ENCODE assay signal across 7 cellular contexts in the genomic region with DNA sequence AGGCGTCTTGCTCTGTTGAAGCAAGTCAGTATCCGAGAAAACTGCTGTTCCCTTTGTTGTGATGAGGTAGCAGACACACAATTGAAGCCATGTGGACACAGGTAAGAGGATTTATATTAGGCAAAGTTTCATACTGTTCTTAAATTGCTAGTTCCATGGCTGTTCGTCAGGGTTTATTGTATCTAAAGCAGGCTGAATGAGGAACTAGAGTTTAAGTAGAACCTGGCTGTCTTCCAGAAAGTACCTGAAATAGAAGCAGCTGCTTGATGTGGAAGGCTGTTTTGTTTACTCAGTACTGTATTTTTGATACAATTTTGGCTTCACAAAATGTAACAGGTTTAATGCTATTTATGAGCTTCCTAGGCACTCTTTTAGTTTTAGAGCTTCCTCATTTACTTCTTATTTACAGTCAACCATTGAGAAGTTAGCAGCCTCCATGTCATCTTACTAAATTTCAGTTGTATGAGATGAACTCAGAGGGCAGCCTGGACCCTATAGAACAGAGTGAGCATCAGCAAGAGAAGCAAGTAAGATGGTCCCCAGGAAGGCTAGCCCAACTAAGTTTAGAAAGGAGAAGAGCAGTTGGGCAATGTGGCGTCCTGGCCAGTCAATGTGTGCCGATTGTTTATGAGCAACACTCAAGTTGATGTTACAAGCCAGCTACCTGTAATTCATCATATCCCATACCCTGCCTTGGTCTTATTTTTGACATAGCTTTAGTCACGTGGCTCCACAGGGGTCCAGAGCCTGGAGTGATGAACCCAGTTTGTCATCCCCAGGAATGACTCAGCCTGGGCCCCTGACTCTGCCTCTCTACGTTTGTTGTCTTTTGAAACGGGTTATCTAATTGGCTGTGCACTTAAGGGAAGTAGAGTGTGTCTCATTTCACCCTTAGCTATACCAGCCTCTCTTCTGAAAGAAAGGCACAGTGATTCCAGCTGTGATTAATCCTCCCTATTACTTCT. TPM values are rescaled to one million over a fixed set of nuclear protein-coding genes. Genes with fewer than 3 reads are reported as not detected.
A peak's percentile ranks its signal among the peaks of the same experiment; 100 is the strongest.
DNase-seq lines count a peak whose midpoint lies in the region; FAIRE-seq and TF ChIP-seq lines count a peak whose summit lies in the region.

No MANE protein-coding gene starts in this region.

- H4K20me1 ChIP-seq in osteoblast (ENCODE audit: insufficient read depth, low read length) = no peaks in the 10 kb centered on the region

- H3K27me3 ChIP-seq in osteoblast (ENCODE audit: insufficient read depth, low read length) (no peaks in the 10 kb centered on the region), SJCRH30 (no peaks in the 10 kb centered on the region)

- H2AFZ ChIP-seq in osteoblast (ENCODE audit: low read length) = no peak overlapping the region

- no peak overlapping the region for H3K4me2 ChIP-seq in osteoblast (ENCODE audit: insufficient read depth, low read length)

- H3K36me3 ChIP-seq in osteoblast (ENCODE audit: insufficient read depth, low read length) (peaks cover 65% of the 10 kb centered on the region), SJCRH30 (peaks cover 94% of the 10 kb centered on the region)

- H3K9me3 ChIP-seq in osteoblast (ENCODE audit: low read depth, low read length) (no peaks in the 10 kb centered on the region), SJCRH30 (replicated peaks) (no peaks in the 10 kb centered on the region)

- DNase-seq in GM19239 (ENCODE audit: insufficient read length, low spot score) = no peak
- peak; percentile 23 to 36 for DNase-seq in NCI-H187 (lab: John Stamatoyannopoulos, UW)
- no peak for DNase-seq in activated naive CD8-positive, alpha-beta T cell treated with anti-CD3 and anti-CD28 coated beads for 36 hours
- DNase-seq in osteoblast (ENCODE audit: insufficient read length, low spot score, missing footprints) = peak; percentile 69
- no peak for DNase-seq in HUDEP-2 (lab: John Stamatoyannopoulos, UW; ENCODE audit: unreplicated experiment in 76 of 76)
- no peak for DNase-seq in SJCRH30
- DNase-seq in SKM-1 treated with dmso at 0.1 percent for 144 hours (lab: John Stamatoyannopoulos, UW; ENCODE audit: unreplicated experiment) = no peak

- H3K4me1 ChIP-seq in osteoblast (ENCODE audit: insufficient read depth, low read length) = no peaks in the 10 kb centered on the region
- no peaks in the 10 kb centered on the region for H3K4me1 ChIP-seq in SJCRH30

- peaks cover 5% of the 10 kb centered on the region for H3K4me1 Mint-ChIP-seq in activated naive CD8-positive, alpha-beta T cell treated with anti-CD3 and anti-CD28 coated beads for 36 hours

- H3K27ac ChIP-seq in osteoblast (ENCODE audit: low read depth, low read length) (peak overlapping the region; percentile 13), SJCRH30 (no peak overlapping the region)

- no peak for TF ChIP-seq CTCF in osteoblast (IDR thresholded peaks at IDR 0.05; ENCODE audit: extremely low read depth, low read depth, low read length)

- peaks cover 25% of the 10 kb centered on the region for H3K36me3 Mint-ChIP-seq in activated naive CD8-positive, alpha-beta T cell treated with anti-CD3 and anti-CD28 coated beads for 36 hours

- peak overlapping the region; percentile 10 for H3K27ac Mint-ChIP-seq in activated naive CD8-positive, alpha-beta T cell treated with anti-CD3 and anti-CD28 coated beads for 36 hours

- no peaks in the 10 kb centered on the region for H3K79me2 ChIP-seq in osteoblast (ENCODE audit: insufficient read depth, low read length)

- no peaks in the 10 kb centered on the region for H3K27me3 Mint-ChIP-seq in activated naive CD8-positive, alpha-beta T cell treated with anti-CD3 and anti-CD28 coated beads for 36 hours

- H3K4me3 Mint-ChIP-seq in activated naive CD8-positive, alpha-beta T cell treated with anti-CD3 and anti-CD28 coated beads for 36 hours = no peak overlapping the region

- no peak overlapping the region for H3K4me3 ChIP-seq in osteoblast (ENCODE audit: insufficient read depth, low read length)
- H3K4me3 ChIP-seq in SJCRH30 = no peak overlapping the region

- FAIRE-seq in GM19239 (lab: Jason Lieb, UNC) = peak; percentile 33

- H3K9me3 Mint-ChIP-seq in activated naive CD8-positive, alpha-beta T cell treated with anti-CD3 and anti-CD28 coated beads for 36 hours = no peaks in the 10 kb centered on the region

RNA-seq across cellular contexts. Expression of gene ARL2BP, which starts 9.6 kb away (rescaled TPM):
- 10 to 100 TPM; 16.2 to 17.1 TPM for total RNA-seq in activated naive CD8-positive, alpha-beta T cell treated with anti-CD3 and anti-CD28 coated beads for 36 hours
- 85.8 and 88.4 TPM in 2 replicates for total RNA-seq in osteoblast
- total RNA-seq in SJCRH30 (2014; rRNA removed; shearing (Covaris generic)) = 67.0 and 69.3 TPM in 2 replicates

RNA-seq across cellular contexts. Expression of gene PLLP, which starts 49.1 kb away (rescaled TPM):
- under 1 TPM; 0.34 to 0.54 TPM for total RNA-seq in activated naive CD8-positive, alpha-beta T cell treated with anti-CD3 and anti-CD28 coated beads for 36 hours
- total RNA-seq in osteoblast = under 0.01 TPM in 2 replicates
- 0.30 and 0.49 TPM in 2 replicates for total RNA-seq in SJCRH30 (2014; rRNA removed; shearing (Covaris generic))

RNA-seq across cellular contexts. Expression of gene RSPRY1, which starts 49.3 kb away (rescaled TPM):
- 10 to 100 TPM; 27.2 to 30.5 TPM for total RNA-seq in activated naive CD8-positive, alpha-beta T cell treated with anti-CD3 and anti-CD28 coated beads for 36 hours
- total RNA-seq in osteoblast = 51.6 and 57.2 TPM in 2 replicates
- 49.9 and 50.8 TPM in 2 replicates for total RNA-seq in SJCRH30 (2014; rRNA removed; shearing (Covaris generic))

RNA-seq across cellular contexts. Expression of gene PSME3IP1, which starts 49.6 kb away (rescaled TPM):
- total RNA-seq in activated naive CD8-positive, alpha-beta T cell treated with anti-CD3 and anti-CD28 coated beads for 36 hours = 100 to 1,000 TPM; 109 to 117 TPM
- total RNA-seq in osteoblast = 53.9 and 70.2 TPM in 2 replicates
- 129 and 142 TPM in 2 replicates for total RNA-seq in SJCRH30 (2014; rRNA removed; shearing (Covaris generic))

Comparison
In these comparisons a context has a peak if more than half of its experiments do, and no peak if none do; other contexts are left out.
1. DNase-seq: peak in NCI-H187 (2 of 2) and osteoblast (single experiment); none in GM19239 (single experiment), activated naive CD8-positive, alpha-beta T cell treated with anti-CD3 and anti-CD28 coated beads for 36 hours (single experiment), HUDEP-2 (0 of 76), SJCRH30 (0 of 2) and SKM-1 treated with dmso at 0.1 percent for 144 hours (single experiment).